10 cellular contexts compared by ENCODE assay signal in the genomic region with DNA sequence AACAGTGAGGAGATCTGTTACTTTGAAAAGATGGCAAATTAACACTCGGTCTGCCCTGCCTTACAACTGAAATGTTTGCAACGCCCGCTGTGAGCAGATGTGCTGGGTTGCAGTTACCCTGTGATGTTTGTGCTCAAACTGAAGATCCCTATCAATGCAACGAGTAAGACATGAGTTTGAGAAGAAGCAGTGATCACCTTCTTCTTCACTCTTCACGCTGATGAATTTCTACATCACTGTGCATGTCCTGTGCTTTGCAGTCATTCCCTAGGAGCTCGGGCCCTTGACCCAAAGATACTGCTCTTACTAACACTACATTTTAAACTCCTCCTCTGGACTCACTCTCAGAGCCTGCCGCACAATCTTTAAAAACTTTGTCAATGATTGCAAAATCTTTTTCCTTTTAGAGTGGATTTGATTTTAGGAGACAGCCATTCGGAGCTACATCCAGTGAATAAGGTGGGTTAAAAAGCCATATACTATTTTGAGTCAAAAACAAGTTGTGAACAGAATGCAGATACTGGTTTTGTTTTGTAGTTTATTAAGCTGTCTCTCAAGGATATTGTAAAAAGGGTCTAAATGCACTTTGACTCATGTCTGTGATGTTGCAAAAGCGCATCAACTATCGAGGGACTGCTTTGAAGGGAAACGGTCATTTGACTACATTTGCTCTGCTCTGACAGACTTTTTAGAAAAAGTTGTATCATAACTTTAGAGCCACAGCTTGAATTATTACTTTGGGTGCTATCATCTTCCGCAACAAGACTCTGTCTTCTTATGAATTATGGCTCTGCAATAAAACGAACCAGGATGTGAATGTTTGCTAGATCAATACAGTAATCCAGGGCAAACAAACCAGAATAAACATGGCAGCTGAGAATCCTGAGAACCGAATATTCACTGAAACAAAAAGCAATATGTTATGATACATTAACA. TPM values are rescaled to one million over a fixed set of nuclear protein-coding genes. Genes with fewer than 3 reads are reported as not detected.
A peak's percentile ranks its signal among the peaks of the same experiment; 100 is the strongest.
DNase-seq lines count a peak whose midpoint lies in the region; ATAC-seq, FAIRE-seq and TF ChIP-seq lines count a peak whose summit lies in the region.
"Had no signal": no experiment of that assay in that cellular context is flagged by ENCODE, and none has a peak within 500 bp of the region (broad histone marks: within the 10 kb centered on the region; RNA-seq: fewer than 3 reads in every experiment).

No MANE protein-coding gene starts in this region.

- H3K36me3 Mint-ChIP-seq in stimulated activated naive CD8-positive, alpha-beta T cell treated with anti-CD3 and anti-CD28 coated beads, Interleukin-15, Interleukin-2, amounts not matched to agents 100 ng/mL and 50 ng/mL, for 24 hours (ENCODE audit: low read depth) = no peaks in the 10 kb centered on the region
- no peaks in the 10 kb centered on the region for H3K36me3 Mint-ChIP-seq in endodermal cell (ENCODE audit: low read depth)

- H3K27ac ChIP-seq in OCI-LY3 (ENCODE audit: low read length) (peak overlapping the region; percentile 96), endodermal cell (ENCODE audit: low read depth, low read length) (no peak overlapping the region)

- peak overlapping the region; percentile 97 for H3K4me3 Mint-ChIP-seq in stimulated activated naive CD8-positive, alpha-beta T cell treated with anti-CD3 and anti-CD28 coated beads, Interleukin-15, Interleukin-2, amounts not matched to agents 100 ng/mL and 50 ng/mL, for 24 hours
- H3K4me3 Mint-ChIP-seq in endodermal cell = no peak overlapping the region

- H3K9ac ChIP-seq in OCI-LY3 (ENCODE audit: low read length) (peak overlapping the region; percentile 94), endodermal cell (ENCODE audit: extremely low read depth, low read length, poor library complexity, severe bottlenecking) (no peak overlapping the region)

- ATAC-seq in stimulated activated naive CD8-positive, alpha-beta T cell treated with anti-CD3 and anti-CD28 coated beads, Interleukin-15, Interleukin-2, amounts not matched to agents 100 U/mL and 50 U/mL, for 24 hours = no peak
- ATAC-seq in HG02981 (IDR thresholded peaks at IDR 0.05; ENCODE audit: unreplicated experiment) = no peak

- 77 to 78% methylated on average over 11 to 14 of the region's 14 CpGs for WGBS in endodermal cell (ENCODE audit: insufficient coverage in 1 of 2, insufficient read length in 1 of 2), 2 experiments

- peak overlapping the region; percentile 97 for H3K27ac Mint-ChIP-seq in stimulated activated naive CD8-positive, alpha-beta T cell treated with anti-CD3 and anti-CD28 coated beads, Interleukin-15, Interleukin-2, amounts not matched to agents 100 ng/mL and 50 ng/mL, for 24 hours
- peak overlapping the region; percentile 40 for H3K27ac Mint-ChIP-seq in endodermal cell

- no peak for DNase-seq in stimulated activated naive CD8-positive, alpha-beta T cell treated with anti-CD3 and anti-CD28 coated beads, Interleukin-15, Interleukin-2, amounts not matched to agents 100 U/mL and 50 U/mL, for 24 hours
- DNase-seq in endodermal cell = no peak
- DNase-seq in SIG-M5 treated with dmso at 0.1 percent for 504 hours (lab: John Stamatoyannopoulos, UW; ENCODE audit: unreplicated experiment) = no peak
- DNase-seq in D721Med (ENCODE audit: insufficient read length, low spot score) = no peak
- DNase-seq in foreskin fibroblast = no peak
- DNase-seq: kidney; stimulated activated CD4-positive, alpha-beta T cell treated with anti-CD3 and anti-CD28 coated beads, Interleukin-2, amount 100 ng/mL, for 24 hours had no signal

- H3K9me3 ChIP-seq in OCI-LY3 (ENCODE audit: insufficient read depth, low read length) = no peaks in the 10 kb centered on the region
- no peaks in the 10 kb centered on the region for H3K9me3 ChIP-seq in endodermal cell (ENCODE audit: control insufficient read depth, low read length)

- TF ChIP-seq CTCF in OCI-LY3 (IDR thresholded peaks at IDR 0.05; ENCODE audit: low read depth, low read length) (no peak), endodermal cell (conservative IDR thresholded peaks at IDR 0.05) (no peak), D721Med (IDR thresholded peaks at IDR 0.05; ENCODE audit: insufficient read depth, missing control alignments) (no peak), foreskin fibroblast (IDR thresholded peaks at IDR 0.05; ENCODE audit: low read depth, low read length) (no peak)

- H3K36me3 ChIP-seq in OCI-LY3 (replicated peaks; ENCODE audit: low read depth, low read length) (peaks cover 7% of the 10 kb centered on the region), endodermal cell (ENCODE audit: control insufficient read depth, insufficient read depth, low read length) (no peaks in the 10 kb centered on the region)

- peak overlapping the region; percentile 97 for H3K4me3 ChIP-seq in OCI-LY3 (ENCODE audit: low read length)
- H3K4me3 ChIP-seq in endodermal cell (ENCODE audit: low read length) = no peak overlapping the region
- H3K4me3 ChIP-seq in foreskin fibroblast (ENCODE audit: low read depth in 1 of 2, low read length in 2 of 2) = no peak overlapping the region

- no peaks in the 10 kb centered on the region for H3K27me3 ChIP-seq in OCI-LY3 (ENCODE audit: low read depth, low read length)
- no peaks in the 10 kb centered on the region for H3K27me3 ChIP-seq in endodermal cell (ENCODE audit: control insufficient read depth, insufficient read depth, low read length, poor library complexity, severe bottlenecking)

- H3K4me1 ChIP-seq in OCI-LY3 (ENCODE audit: low read length) (peaks cover 95% of the 10 kb centered on the region), endodermal cell (ENCODE audit: control insufficient read depth, insufficient read depth, low read length) (peaks cover 11% of the 10 kb centered on the region)

- H4K20me1 ChIP-seq in OCI-LY3 (ENCODE audit: insufficient read depth, low read length) = no peaks in the 10 kb centered on the region

- H3K79me2 ChIP-seq in OCI-LY3 (ENCODE audit: low read length) = peaks cover 94% of the 10 kb centered on the region

- H3K4me1 Mint-ChIP-seq in stimulated activated naive CD8-positive, alpha-beta T cell treated with anti-CD3 and anti-CD28 coated beads, Interleukin-15, Interleukin-2, amounts not matched to agents 100 ng/mL and 50 ng/mL, for 24 hours (ENCODE audit: low read depth) = peaks cover 95% of the 10 kb centered on the region
- peaks cover 40% of the 10 kb centered on the region for H3K4me1 Mint-ChIP-seq in endodermal cell

- H3K9me3 Mint-ChIP-seq in stimulated activated naive CD8-positive, alpha-beta T cell treated with anti-CD3 and anti-CD28 coated beads, Interleukin-15, Interleukin-2, amounts not matched to agents 100 ng/mL and 50 ng/mL, for 24 hours = no peaks in the 10 kb centered on the region
- H3K9me3 Mint-ChIP-seq in endodermal cell = no peaks in the 10 kb centered on the region

- peak overlapping the region; percentile 95 for H3K4me2 ChIP-seq in OCI-LY3 (ENCODE audit: low read length)

- H2AFZ ChIP-seq in OCI-LY3 (ENCODE audit: low read depth, low read length) = peak overlapping the region; percentile 0; the same call in 1 of the 2 replicates

- FAIRE-seq in D721Med (lab: Jason Lieb, UNC) = no peak
- FAIRE-seq: kidney had no signal

- no peaks in the 10 kb centered on the region for H3K27me3 Mint-ChIP-seq in stimulated activated naive CD8-positive, alpha-beta T cell treated with anti-CD3 and anti-CD28 coated beads, Interleukin-15, Interleukin-2, amounts not matched to agents 100 ng/mL and 50 ng/mL, for 24 hours
- no peaks in the 10 kb centered on the region for H3K27me3 Mint-ChIP-seq in endodermal cell (ENCODE audit: insufficient read depth)

RNA-seq across cellular contexts. Expression of a gene that starts 5.7 kb away (rescaled TPM):
- total RNA-seq in endodermal cell = 1 to 10 TPM; 2.9 to 9.4 TPM
- polyA plus RNA-seq in endodermal cell (2013, experiment 1 of 2) = 0.36 TPM
- polyA plus RNA-seq in endodermal cell (2013, experiment 2 of 2) = 0.54 TPM
